9 cellular contexts compared by ENCODE assay signal in genomic region chr14:20683896-20684661, GRCh38. TPM values are rescaled to one million over a fixed set of nuclear protein-coding genes. Genes with fewer than 3 reads are reported as not detected.
DNase-seq lines count a peak whose midpoint lies in the region; ATAC-seq, FAIRE-seq and TF ChIP-seq lines count a peak whose summit lies in the region.
"Had no signal": no experiment of that assay in that cellular context is flagged by ENCODE, and none has a peak within 500 bp of the region (broad histone marks: within the 10 kb centered on the region; RNA-seq: fewer than 3 reads in every experiment).

TSS of gene RNASE4 (plus strand) at chr14:20684560. CDS start at chr14:20699372, 14,812 bp downstream.

- peaks cover 20 to 44% (median 27%) of the 10 kb centered on the region in 3 donors for H3K4me1 ChIP-seq in pancreas
- peaks cover 10% of the 10 kb centered on the region for H3K4me1 ChIP-seq in testis

- no peak for FAIRE-seq in pancreas (lab: Jason Lieb, UNC)

- peak within 1 kb of the TSS in 2 of 7 donors; percentile 88 to 89 for H3K27ac Mint-ChIP-seq in CD14-positive monocyte
- no peak within 1 kb of the TSS for H3K27ac Mint-ChIP-seq in activated naive CD8-positive, alpha-beta T cell treated with anti-CD3 and anti-CD28 coated beads for 36 hours
- H3K27ac Mint-ChIP-seq: dendritic cell treated with granulocyte-macrophage colony-stimulating factor and Interleukin-4, amounts not matched to agents 40 ng/mL and 50 ng/mL, for 4 days had no signal

- TF ChIP-seq POLR2A in testis (IDR thresholded peaks at IDR 0.05), result no peak

- H3K4me3 ChIP-seq in pancreas (peak within 1 kb of the TSS; percentile 20 to 65 (median 56)), testis (peak within 1 kb of the TSS; percentile 86 to 94)

- peaks cover 0 to 7% (median 0%) of the 10 kb centered on the region in 3 donors for H3K27me3 Mint-ChIP-seq in CD14-positive monocyte (ENCODE audit: low read depth in 3 of 3)
- H3K27me3 Mint-ChIP-seq in activated naive CD8-positive, alpha-beta T cell treated with anti-CD3 and anti-CD28 coated beads for 36 hours, result peaks cover 5% of the 10 kb centered on the region
- H3K27me3 Mint-ChIP-seq: dendritic cell treated with granulocyte-macrophage colony-stimulating factor and Interleukin-4, amounts not matched to agents 40 ng/mL and 50 ng/mL, for 4 days had no signal

- H3K4me3 Mint-ChIP-seq in CD14-positive monocyte, result no peak within 1 kb of the TSS
- H3K4me3 Mint-ChIP-seq in activated naive CD8-positive, alpha-beta T cell treated with anti-CD3 and anti-CD28 coated beads for 36 hours, result no peak within 1 kb of the TSS

- intact Hi-C loops in CD14-positive monocyte (cut with micrococcal nuclease) (loop anchor here (2.0 to 10.0 kb wide), 7 partner anchors 52 to 421 kb away; partner anchors contain the start of genes PARP2 (in 1 of the 2), TMEM253 (in 1 of the 2) and ZNF219 (in 1 of the 2)), Right ventricle myocardium superior (cut with DNase I) (loop anchor here (2.0 to 10.0 kb wide), 3 partner anchors 73 to 361 kb away; partner anchors contain the start of genes PARP2 and RNASE7), pancreas (cut with DNase I) (loop anchor here in 1 of 3 donors (10.0 kb wide), 1 partner anchor 69 kb away; no protein-coding TSS in a partner anchor), testis (cut with DNase I; ENCODE audit: low total_unique reads) (loop anchor here (5.0 kb wide), 1 partner anchor 352 kb away; the partner anchor contains the start of gene CCNB1IP1)

- H3K27ac ChIP-seq in pancreas (peak within 1 kb of the TSS; percentile 96 to 99 (median 99)), testis (peak within 1 kb of the TSS; percentile 100)

- H3K36me3 ChIP-seq in pancreas, result no peaks in the 10 kb centered on the region
- no peaks in the 10 kb centered on the region for H3K36me3 ChIP-seq in testis (ENCODE audit: low read depth, missing control alignments)

- TF ChIP-seq CTCF in CD14-positive monocyte (IDR thresholded peaks at IDR 0.05), result no peak
- no peak for TF ChIP-seq CTCF in pancreas (IDR thresholded peaks at IDR 0.05)
- no peak for TF ChIP-seq CTCF in testis (IDR thresholded peaks at IDR 0.05)

- DNase-seq in CD14-positive monocyte (ENCODE audit: low spot score), result peak; percentile 61
- DNase-seq in HuH-7 (ENCODE audit: low spot score), result peak; percentile 55
- DNase-seq in SKM-1 (lab: John Stamatoyannopoulos, UW; ENCODE audit: unreplicated experiment), result peak; percentile 59
- peak; percentile 78 for DNase-seq in activated naive CD8-positive, alpha-beta T cell treated with anti-CD3 and anti-CD28 coated beads for 36 hours
- peak; percentile 91 for DNase-seq in Right ventricle myocardium superior
- peak; percentile 80 to 91 (median 84) for DNase-seq in pancreas
- DNase-seq in testis, result peak; percentile 93

- ATAC-seq in GM19395 (IDR thresholded peaks at IDR 0.05; ENCODE audit: unreplicated experiment), result peak; percentile 39
- peak; percentile 59 for ATAC-seq in Right ventricle myocardium superior (ENCODE audit: poor library complexity)
- peak; percentile 37 to 52 (median 48) for ATAC-seq in pancreas

- H3K36me3 Mint-ChIP-seq in CD14-positive monocyte, result peaks cover under 1% of the 10 kb centered on the region in 2 donors
- H3K36me3 Mint-ChIP-seq in activated naive CD8-positive, alpha-beta T cell treated with anti-CD3 and anti-CD28 coated beads for 36 hours, result peaks cover 1% of the 10 kb centered on the region

- H3K9me3 ChIP-seq in pancreas (no peaks in the 10 kb centered on the region), testis (no peaks in the 10 kb centered on the region)

- H3K4me1 Mint-ChIP-seq in CD14-positive monocyte, result peaks cover 48% of the 10 kb centered on the region
- peaks cover 27% of the 10 kb centered on the region for H3K4me1 Mint-ChIP-seq in activated naive CD8-positive, alpha-beta T cell treated with anti-CD3 and anti-CD28 coated beads for 36 hours

- no peaks in the 10 kb centered on the region for H3K9me3 Mint-ChIP-seq in CD14-positive monocyte
- no peaks in the 10 kb centered on the region for H3K9me3 Mint-ChIP-seq in activated naive CD8-positive, alpha-beta T cell treated with anti-CD3 and anti-CD28 coated beads for 36 hours
- H3K9me3 Mint-ChIP-seq: dendritic cell treated with granulocyte-macrophage colony-stimulating factor and Interleukin-4, amounts not matched to agents 40 ng/mL and 50 ng/mL, for 4 days had no signal

- no peaks in the 10 kb centered on the region for H3K27me3 ChIP-seq in pancreas
- no peaks in the 10 kb centered on the region for H3K27me3 ChIP-seq in testis

- 0 to 1% methylated on average over 42 of the region's 42 CpGs for WGBS in pancreas, 2 donors
- WGBS in testis, 2 donors, result 0% methylated on average over 37 to 42 of the region's 42 CpGs

RNA-seq across cellular contexts. Expression of gene RNASE4, which starts in this region (rescaled TPM):
- 10 to 100 TPM; 49.1 to 85.8 TPM for polyA plus RNA-seq in CD14-positive monocyte
- total RNA-seq in activated naive CD8-positive, alpha-beta T cell treated with anti-CD3 and anti-CD28 coated beads for 36 hours, result under 1 TPM; 0.35 to 0.68 TPM
- total RNA-seq in Right ventricle myocardium superior, result 9.4 TPM
- 10 to 100 TPM; 13.6 to 26.7 (median 15.4) TPM for total RNA-seq in pancreas
- polyA plus RNA-seq in pancreas, result 10 to 100 TPM in 1 of 2 donors, 1 to 10 TPM in 1; 9.6 to 24.7 TPM
- 10 to 100 TPM; 27.6 to 53.4 TPM for total RNA-seq in testis
- 27.7 TPM for polyA plus RNA-seq in testis (ENCODE audit: insufficient read depth, low read depth, low replicate concordance)

Comparison
In these comparisons a context has a peak if more than half of its experiments do, and no peak if none do; other contexts are left out.
1. Peak in every context shown above with its lines: DNase-seq, ATAC-seq, H3K4me3 ChIP-seq and H3K27ac ChIP-seq.
2. Peak in DNase-seq in activated naive CD8-positive, alpha-beta T cell treated with anti-CD3 and anti-CD28 coated beads for 36 hours; RNA of the gene not detected or under 1 TPM.